ENCODE assay signal across 8 cellular contexts in genomic region chr1:113929750-113930498, GRCh38. TPM values are rescaled to one million over a fixed set of nuclear protein-coding genes. Genes with fewer than 3 reads are reported as not detected.
DNase-seq lines count a peak whose midpoint lies in the region; ATAC-seq and TF ChIP-seq lines count a peak whose summit lies in the region.

No MANE protein-coding gene starts in this region.

- DNase-seq in HUDEP-2 (lab: John Stamatoyannopoulos, UW; ENCODE audit: unreplicated experiment in 76 of 76): peak in 60 of 76 experiments; percentile 6 to 63 (median 36)
- peak in 25 of 61 donors; percentile 19 to 80 (median 57) for DNase-seq in caudate nucleus (lab: John Stamatoyannopoulos, UW)
- peak; percentile 41 to 67 for DNase-seq in left colon
- DNase-seq in stimulated activated CD4-positive, alpha-beta T cell treated with anti-CD3 and anti-CD28 coated beads, Interleukin-4, amount 100 ng/mL, for 1 hour: peak; percentile 55
- DNase-seq in cerebellar nuclear complex (lab: John Stamatoyannopoulos, UW): no peak

- H3K27me3 ChIP-seq in DOHH2 (ENCODE audit: control insufficient read depth, low read length): no peaks in the 10 kb centered on the region

- H3K4me3 ChIP-seq in DOHH2 (ENCODE audit: low read length): peak overlapping the region; percentile 96

- intact Hi-C loops in left colon (cut with DNase I, micrococcal nuclease): no loop called here

- H3K4me1 ChIP-seq in DOHH2 (ENCODE audit: control insufficient read depth, low read length): peaks cover 29% of the 10 kb centered on the region

- peaks cover 9% of the 10 kb centered on the region for H3F3A ChIP-seq in DOHH2 (ENCODE audit: control insufficient read depth, insufficient read depth)

- peak; percentile 23 for ATAC-seq in GM21367 (IDR thresholded peaks at IDR 0.05; ENCODE audit: unreplicated experiment)
- peak; percentile 33 to 34 for ATAC-seq in activated CD4-positive, CD25-positive, alpha-beta regulatory T cell treated with anti-CD3 and anti-CD28 coated beads, Interleukin-2, amount 50 U/mL, for 24 hours
- peak; percentile 55 for ATAC-seq in left colon

- H3K27ac ChIP-seq in DOHH2 (ENCODE audit: low read depth, low read length) (peak overlapping the region; percentile 57), caudate nucleus (ENCODE audit: low read depth, low read length) (peak overlapping the region; percentile 97)

- peak overlapping the region; percentile 93 for H3K4me2 ChIP-seq in DOHH2 (ENCODE audit: low read length)

- H3K36me3 ChIP-seq in DOHH2 (ENCODE audit: control insufficient read depth, low read length): 0 out of 2 replicates have a peak, but pooled peaks cover 5% of the 10 kb centered on the region

- no peaks in the 10 kb centered on the region for H3K9me2 ChIP-seq in DOHH2 (replicated peaks; ENCODE audit: control insufficient read depth, low read length)

- 0 out of 2 replicates have a peak, but pooled peaks cover 6% of the 10 kb centered on the region for H4K20me1 ChIP-seq in DOHH2 (ENCODE audit: control insufficient read depth, insufficient read depth, low read depth, low read length)

- peaks cover 61% of the 10 kb centered on the region for H3K79me2 ChIP-seq in DOHH2 (ENCODE audit: control insufficient read depth, low read length)

- TF ChIP-seq CTCF in DOHH2 (IDR thresholded peaks at IDR 0.05; ENCODE audit: low read depth, low read length, poor library complexity, severe bottlenecking): peak; percentile 52

- no peaks in the 10 kb centered on the region for H3K9me3 ChIP-seq in DOHH2 (ENCODE audit: control insufficient read depth, insufficient read depth, low read length)

RNA-seq across cellular contexts. Expression of gene HIPK1, which starts 0.8 kb away (rescaled TPM):
- total RNA-seq in left colon: 10 to 100 TPM; 67.4 to 68.2 TPM

RNA-seq across cellular contexts. Expression of gene DCLRE1B, which starts 24.8 kb away (rescaled TPM):
- total RNA-seq in left colon: 1 to 10 TPM; 3.0 to 4.2 TPM

RNA-seq across cellular contexts. Expression of gene AP4B1, which starts 25.3 kb away (rescaled TPM):
- total RNA-seq in left colon: 10 to 100 TPM; 19.0 to 22.6 TPM

RNA-seq across cellular contexts. Expression of gene BCL2L15, which starts 42.5 kb away (rescaled TPM):
- 100 to 1,000 TPM; 157 to 187 TPM for total RNA-seq in left colon

RNA-seq across cellular contexts. Expression of gene OLFML3, which starts 49.4 kb away (rescaled TPM):
- 10 to 100 TPM in 1 of 2 donors, 1 to 10 TPM in 1; 4.1 to 23.5 TPM for total RNA-seq in left colon

Comparison
In these comparisons a context has a peak if more than half of its experiments do, and no peak if none do; other contexts are left out.
1. DNase-seq: peak in HUDEP-2 (60 of 76), left colon (2 of 2) and stimulated activated CD4-positive, alpha-beta T cell treated with anti-CD3 and anti-CD28 coated beads, Interleukin-4, amount 100 ng/mL, for 1 hour (single experiment); none in cerebellar nuclear complex (0 of 2).
2. Peak in every context shown above with its lines, with median percentiles within 50 percentile points of each other: ATAC-seq.